In genomic region chr5:158837908-158838307, GRCh38 we compare ENCODE assay signal across 21 cellular contexts.
"Had no signal": no experiment of that assay in that cellular context is flagged by ENCODE, and none has a peak within 500 bp of the region (broad histone marks: within the 10 kb centered on the region; RNA-seq: fewer than 3 reads in every experiment).

No MANE protein-coding gene starts in this region.

- H3K4me1 ChIP-seq: esophagus squamous epithelium, left lung, pancreas, upper lobe of left lung had no signal

- H3K9me3 ChIP-seq: esophagus squamous epithelium, heart left ventricle, left lung, pancreas, suprapubic skin, upper lobe of left lung had no signal

- H3K27ac ChIP-seq: esophagus squamous epithelium, heart left ventricle, left lung, pancreas, suprapubic skin, upper lobe of left lung had no signal

- DNase-seq: activated CD4-positive, alpha-beta memory T cell treated with anti-CD3 and anti-CD28 coated beads for 36 hours; activated gamma-delta T cell treated with Interleukin-2 at 50 U/mL for 16 hours; activated T-cell treated with anti-CD3 and anti-CD28 coated beads for 4 hours; effector memory CD4-positive, alpha-beta T cell; esophagus squamous epithelium; heart left ventricle; kidney; left lung; mesenchymal stem cell; naive thymus-derived CD8-positive, alpha-beta T cell; pancreas; stimulated activated CD4-positive, alpha-beta T cell treated with anti-CD3 and anti-CD28 coated beads, Interleukin-12 subunit alpha, Interleukin-12 subunit beta, amount 100 ng/mL, for 4 hours; stimulated activated CD4-positive, alpha-beta T cell treated with anti-CD3 and anti-CD28 coated beads, Interleukin-1b, Interleukin-23, amount 100 ng/mL, for 48 hours; stimulated activated naive CD4-positive, alpha-beta T cell treated with Interleukin-2 at 50 U/mL for 16 hours; SW 1271; T-helper 2 cell; upper lobe of left lung had no signal

- H3K27ac Mint-ChIP-seq: activated CD4-positive, alpha-beta memory T cell treated with anti-CD3 and anti-CD28 coated beads for 36 hours; activated naive CD4-positive, alpha-beta T cell treated with anti-CD3 and anti-CD28 coated beads, Interleukin-2, amount 50 U/mL, for 72 hours; activated T-helper 1 cell treated with anti-CD3 and anti-CD28 coated beads, Interleukin-12 subunit alpha, Interleukin-12 subunit beta, Interleukin-2, Interleukin-4 antibody, amounts not matched to agents 30 ng/mL and 10 ng/mL and 1 ng/mL, durations not matched to agents 14 hours and 24 hours and 36 hours; dendritic cell treated with granulocyte-macrophage colony-stimulating factor and Interleukin-4, amounts not matched to agents 40 ng/mL and 50 ng/mL, for 4 days; naive thymus-derived CD8-positive, alpha-beta T cell had no signal

- H3K36me3 ChIP-seq: esophagus squamous epithelium, left lung, pancreas, suprapubic skin, upper lobe of left lung had no signal

- H3K9me3 Mint-ChIP-seq: activated CD4-positive, alpha-beta memory T cell treated with anti-CD3 and anti-CD28 coated beads for 36 hours; activated naive CD4-positive, alpha-beta T cell treated with anti-CD3 and anti-CD28 coated beads, Interleukin-2, amount 50 U/mL, for 72 hours; dendritic cell treated with granulocyte-macrophage colony-stimulating factor and Interleukin-4, amounts not matched to agents 40 ng/mL and 50 ng/mL, for 4 days; naive thymus-derived CD8-positive, alpha-beta T cell had no signal

- H3K4me3 ChIP-seq: esophagus squamous epithelium, heart left ventricle, left lung, pancreas, suprapubic skin, upper lobe of left lung had no signal

- H3K4me1 Mint-ChIP-seq: naive thymus-derived CD8-positive, alpha-beta T cell had no signal

- H3K36me3 Mint-ChIP-seq: activated CD4-positive, alpha-beta memory T cell treated with anti-CD3 and anti-CD28 coated beads for 36 hours; activated naive CD4-positive, alpha-beta T cell treated with anti-CD3 and anti-CD28 coated beads, Interleukin-2, amount 50 U/mL, for 72 hours; naive thymus-derived CD8-positive, alpha-beta T cell had no signal

- ATAC-seq: activated naive CD4-positive, alpha-beta T cell treated with anti-CD3 and anti-CD28 coated beads, Interleukin-2, amount 50 U/mL, for 72 hours; left lung; naive thymus-derived CD8-positive, alpha-beta T cell had no signal

- H3K27me3 ChIP-seq: esophagus squamous epithelium, heart left ventricle, left lung, pancreas, suprapubic skin, upper lobe of left lung had no signal

- H3K27me3 Mint-ChIP-seq: naive thymus-derived CD8-positive, alpha-beta T cell had no signal

- H3K4me3 Mint-ChIP-seq: activated CD4-positive, alpha-beta memory T cell treated with anti-CD3 and anti-CD28 coated beads for 36 hours; activated T-helper 1 cell treated with anti-CD3 and anti-CD28 coated beads, Interleukin-12 subunit alpha, Interleukin-12 subunit beta, Interleukin-2, Interleukin-4 antibody, amounts not matched to agents 30 ng/mL and 10 ng/mL and 1 ng/mL, durations not matched to agents 14 hours and 24 hours and 36 hours; dendritic cell treated with granulocyte-macrophage colony-stimulating factor and Interleukin-4, amounts not matched to agents 40 ng/mL and 50 ng/mL, for 4 days; naive thymus-derived CD8-positive, alpha-beta T cell had no signal
